ENCODE assay signal across 8 cellular contexts in the genomic region with DNA sequence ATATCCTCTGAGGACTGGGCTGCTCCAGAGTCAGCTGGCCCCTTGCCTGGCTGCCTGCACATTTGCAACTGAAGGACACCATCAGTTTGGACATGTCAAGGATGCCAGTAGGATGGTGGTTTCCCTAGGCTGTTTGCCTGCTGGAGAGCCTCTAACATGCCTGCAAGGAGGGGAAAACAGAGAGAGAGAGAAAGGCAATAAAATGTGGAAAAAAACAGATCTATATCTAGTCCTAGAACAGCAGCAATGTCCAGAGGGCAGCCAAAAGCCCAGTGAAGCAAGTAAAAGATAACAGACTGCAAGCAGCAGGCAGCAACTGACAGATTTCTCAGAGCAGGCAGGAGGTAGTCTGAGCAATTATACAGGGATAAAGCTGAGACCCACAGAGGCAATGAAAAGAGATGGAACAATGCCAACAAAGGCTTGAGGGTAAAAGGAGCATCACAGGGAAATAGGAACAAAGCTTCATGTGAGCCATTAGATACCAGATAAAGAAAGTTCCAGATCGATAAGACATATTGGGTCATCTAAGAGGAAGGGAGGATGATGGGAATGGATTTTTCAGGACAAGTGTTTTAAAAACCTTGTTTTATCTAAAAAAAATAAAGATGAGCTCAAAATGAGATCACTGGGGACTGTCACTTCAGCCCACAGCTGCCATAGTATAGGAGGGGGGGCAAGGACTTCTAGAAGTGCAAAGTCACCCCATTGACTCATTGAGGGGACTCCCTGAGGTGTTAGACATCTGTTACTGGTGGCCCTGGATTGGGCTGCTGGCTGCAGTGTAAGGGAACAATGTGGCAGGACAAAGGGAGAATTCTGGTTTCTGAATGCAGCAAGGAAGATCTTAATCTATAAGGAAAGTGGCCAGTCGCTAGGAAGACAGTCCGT. TPM values are rescaled to one million over a fixed set of nuclear protein-coding genes. Genes with fewer than 3 reads are reported as not detected.
DNase-seq lines count a peak whose midpoint lies in the region; ATAC-seq and TF ChIP-seq lines count a peak whose summit lies in the region.

No MANE protein-coding gene starts in this region.

- no peaks in the 10 kb centered on the region for H3K36me3 ChIP-seq in muscle layer of duodenum (ENCODE audit: control insufficient read depth in 1 of 2, insufficient read depth in 2 of 2, low read length in 2 of 2)

- H3K9me3 ChIP-seq in muscle layer of duodenum (ENCODE audit: control insufficient read depth in 1 of 2, low read length in 2 of 2): no peaks in the 10 kb centered on the region

- H3K4me3 ChIP-seq in astrocyte of the spinal cord (ENCODE audit: low read depth, low read length): no peak overlapping the region
- no peak overlapping the region for H3K4me3 ChIP-seq in muscle layer of duodenum (ENCODE audit: low read depth in 1 of 2, low read length in 2 of 2)

- H3K27me3 Mint-ChIP-seq in endothelial cell (ENCODE audit: unreplicated experiment): no peaks in the 10 kb centered on the region

- no peaks in the 10 kb centered on the region for H3K36me3 Mint-ChIP-seq in endothelial cell (ENCODE audit: low read depth, unreplicated experiment)

- H3K9me3 Mint-ChIP-seq in endothelial cell (ENCODE audit: unreplicated experiment): no peaks in the 10 kb centered on the region

- H3K4me1 ChIP-seq in muscle layer of duodenum (ENCODE audit: control insufficient read depth in 1 of 2, insufficient read depth in 2 of 2, low read length in 2 of 2): peaks cover 9 to 22% of the 10 kb centered on the region in 2 donors

- H3K27ac Mint-ChIP-seq in endothelial cell (ENCODE audit: unreplicated experiment): no peak overlapping the region

- TF ChIP-seq CTCF in astrocyte of the spinal cord (IDR thresholded peaks at IDR 0.05; ENCODE audit: low read depth, low read length) (no peak), endothelial cell (IDR thresholded peaks at IDR 0.05; ENCODE audit: unreplicated experiment) (no peak)

- in situ Hi-C loops in astrocyte of the spinal cord (cut with HindIII; ENCODE audit: low sequenced_read_pairs): no loop called here

- DNase-seq in DMS 273 (lab: John Stamatoyannopoulos, UW; ENCODE audit: unreplicated experiment): peak; percentile 98
- DNase-seq in NCI-H1930 (lab: John Stamatoyannopoulos, UW): peak; percentile 22 to 50
- peak; percentile 42 for DNase-seq in astrocyte of the spinal cord (ENCODE audit: low read depth, low spot score)
- DNase-seq in endothelial cell (ENCODE audit: low spot score): no peak
- no peak for DNase-seq in activated T-cell treated with anti-CD3 and anti-CD28 coated beads, Interleukin-2, amount 50 U/mL, for 48 hours

- H3K27me3 ChIP-seq in muscle layer of duodenum (ENCODE audit: low read depth, low read length): no peaks in the 10 kb centered on the region

- H3K4me3 Mint-ChIP-seq in endothelial cell (ENCODE audit: unreplicated experiment): no peak overlapping the region

- peak overlapping the region; percentile 29 for H3K27ac ChIP-seq in muscle layer of duodenum (ENCODE audit: low read length)

- ATAC-seq in GM18867 (IDR thresholded peaks at IDR 0.05; ENCODE audit: unreplicated experiment) (no peak), HG03135 (IDR thresholded peaks at IDR 0.05; ENCODE audit: unreplicated experiment) (no peak)

- peaks cover 8% of the 10 kb centered on the region for H3K4me1 Mint-ChIP-seq in endothelial cell (ENCODE audit: unreplicated experiment)

RNA-seq across cellular contexts. Expression of a gene that starts 38.6 kb away (rescaled TPM):
- 46.5 TPM for total RNA-seq in endothelial cell (ENCODE audit: unreplicated experiment)

Comparison
In these comparisons a context has a peak if more than half of its experiments do, and no peak if none do; other contexts are left out.
1. DNase-seq: peak in DMS 273 (single experiment), NCI-H1930 (2 of 2) and astrocyte of the spinal cord (single experiment); none in endothelial cell (single experiment) and activated T-cell treated with anti-CD3 and anti-CD28 coated beads, Interleukin-2, amount 50 U/mL, for 48 hours (0 of 2).